ENCODE assay signal across 8 cellular contexts in genomic region chr13:35818577-35819165, GRCh38.
DNase-seq lines count a peak whose midpoint lies in the region; ATAC-seq and TF ChIP-seq lines count a peak whose summit lies in the region.

No MANE protein-coding gene starts in this region.

- no peak overlapping the region for H3K9ac ChIP-seq in OCI-LY3 (ENCODE audit: low read length)

- H3K4me2 ChIP-seq in OCI-LY3 (ENCODE audit: low read length) = no peak overlapping the region

- H3K4me3 Mint-ChIP-seq in HFFc6 = no peak overlapping the region
- no peak overlapping the region for H3K4me3 Mint-ChIP-seq in activated CD4-positive, alpha-beta T cell treated with anti-CD3 and anti-CD28 coated beads, Interleukin-2, amount 10 ng/mL, durations not matched to agents 7 days and 5 days

- no peak overlapping the region for H3K27ac ChIP-seq in OCI-LY3 (ENCODE audit: low read length)
- no peak overlapping the region for H3K27ac ChIP-seq in ovary

- TF ChIP-seq CTCF in HFFc6 (IDR thresholded peaks at IDR 0.05) (peak; percentile 94), OCI-LY3 (IDR thresholded peaks at IDR 0.05; ENCODE audit: low read depth, low read length) (peak; percentile 72), epithelial cell of proximal tubule (conservative IDR thresholded peaks at IDR 0.05; ENCODE audit: low read depth, low read length) (peak; percentile 71), ovary (IDR thresholded peaks at IDR 0.05) (peak; percentile 39 to 63 (median 42))

- H3K27me3 ChIP-seq in OCI-LY3 (ENCODE audit: low read depth, low read length) = peaks cover 9% of the 10 kb centered on the region; the same call in 1 of the 2 replicates
- no peaks in the 10 kb centered on the region for H3K27me3 ChIP-seq in ovary

- no peaks in the 10 kb centered on the region for H4K20me1 ChIP-seq in OCI-LY3 (ENCODE audit: insufficient read depth, low read length)

- ATAC-seq in HG02610 (IDR thresholded peaks at IDR 0.05; ENCODE audit: unreplicated experiment) = no peak

- TF ChIP-seq EP300 in ovary (IDR thresholded peaks at IDR 0.05) = no peak

- H3K27ac Mint-ChIP-seq in HFFc6 = no peak overlapping the region
- no peak overlapping the region for H3K27ac Mint-ChIP-seq in activated CD4-positive, alpha-beta T cell treated with anti-CD3 and anti-CD28 coated beads, Interleukin-2, amount 10 ng/mL, durations not matched to agents 7 days and 5 days

- no peaks in the 10 kb centered on the region for H3K36me3 Mint-ChIP-seq in HFFc6 (ENCODE audit: low read depth)
- H3K36me3 Mint-ChIP-seq in activated CD4-positive, alpha-beta T cell treated with anti-CD3 and anti-CD28 coated beads, Interleukin-2, amount 10 ng/mL, durations not matched to agents 7 days and 5 days (ENCODE audit: low read depth) = no peaks in the 10 kb centered on the region

- no peaks in the 10 kb centered on the region for H3K79me2 ChIP-seq in OCI-LY3 (ENCODE audit: low read length)

- intact Hi-C loops in ovary (cut with DNase I) = no loop called here

- POLR2A ChIA-PET in activated CD4-positive, alpha-beta T cell treated with anti-CD3 and anti-CD28 coated beads, Interleukin-2, amount 10 ng/mL, durations not matched to agents 7 days and 5 days (lab: Charles Lee) = no interaction called here

- H3K36me3 ChIP-seq in OCI-LY3 (replicated peaks; ENCODE audit: low read depth, low read length) (no peaks in the 10 kb centered on the region), ovary (no peaks in the 10 kb centered on the region)

- TF ChIP-seq POLR2A in ovary (IDR thresholded peaks at IDR 0.05) = no peak

- H3K27me3 Mint-ChIP-seq in HFFc6 (ENCODE audit: insufficient read depth) = no peaks in the 10 kb centered on the region; the same call in 1 of the 2 replicates
- H3K27me3 Mint-ChIP-seq in activated CD4-positive, alpha-beta T cell treated with anti-CD3 and anti-CD28 coated beads, Interleukin-2, amount 10 ng/mL, durations not matched to agents 7 days and 5 days = no peaks in the 10 kb centered on the region

- no peaks in the 10 kb centered on the region for H3K9me3 ChIP-seq in OCI-LY3 (ENCODE audit: insufficient read depth, low read length)
- H3K9me3 ChIP-seq in ovary = no peaks in the 10 kb centered on the region

- H3K4me3 ChIP-seq in OCI-LY3 (ENCODE audit: low read length) (no peak overlapping the region), epithelial cell of proximal tubule (ENCODE audit: low read depth, low read length) (no peak overlapping the region), ovary (no peak overlapping the region)

- WGBS in ovary, 3 donors = 69 to 71% (median 70%) methylated on average over 4 of the region's 4 CpGs

- H2AFZ ChIP-seq in OCI-LY3 (ENCODE audit: low read depth, low read length) = no peak overlapping the region

- no peaks in the 10 kb centered on the region for H3K4me1 Mint-ChIP-seq in HFFc6 (ENCODE audit: low read depth)
- H3K4me1 Mint-ChIP-seq in activated CD4-positive, alpha-beta T cell treated with anti-CD3 and anti-CD28 coated beads, Interleukin-2, amount 10 ng/mL, durations not matched to agents 7 days and 5 days = no peaks in the 10 kb centered on the region

- H3K9me3 Mint-ChIP-seq in HFFc6 = no peaks in the 10 kb centered on the region
- H3K9me3 Mint-ChIP-seq in activated CD4-positive, alpha-beta T cell treated with anti-CD3 and anti-CD28 coated beads, Interleukin-2, amount 10 ng/mL, durations not matched to agents 7 days and 5 days = no peaks in the 10 kb centered on the region

- H3K4me1 ChIP-seq in OCI-LY3 (ENCODE audit: low read length) (no peaks in the 10 kb centered on the region), ovary (ENCODE audit: insufficient read depth) (no peaks in the 10 kb centered on the region)

- DNase-seq in COR-L47 (lab: John Stamatoyannopoulos, UW) = peak; percentile 27
- DNase-seq in HFFc6 = peak; percentile 24
- DNase-seq in epithelial cell of proximal tubule (ENCODE audit: low read depth) = peak; percentile 7
- DNase-seq in ovary = no peak
- DNase-seq in activated CD4-positive, alpha-beta T cell treated with anti-CD3 and anti-CD28 coated beads, Interleukin-2, amount 10 ng/mL, durations not matched to agents 7 days and 5 days = no peak
- DNase-seq in NCI-H128 (lab: John Stamatoyannopoulos, UW; ENCODE audit: unreplicated experiment) = no peak

- CTCF ChIA-PET in activated CD4-positive, alpha-beta T cell treated with anti-CD3 and anti-CD28 coated beads, Interleukin-2, amount 10 ng/mL, durations not matched to agents 7 days and 5 days (lab: Charles Lee) = interaction anchor here (0.6 to 0.7 kb wide), 2 partner anchors 132 to 1914 kb away, joined by 3 to 4 read pairs; no protein-coding TSS in a partner anchor

Comparison
In these comparisons a context has a peak if more than half of its experiments do, and no peak if none do; other contexts are left out.
1. DNase-seq: peak in COR-L47 (single experiment), HFFc6 (single experiment) and epithelial cell of proximal tubule (single experiment); none in ovary (0 of 5), activated CD4-positive, alpha-beta T cell treated with anti-CD3 and anti-CD28 coated beads, Interleukin-2, amount 10 ng/mL, durations not matched to agents 7 days and 5 days (single experiment) and NCI-H128 (single experiment).
2. CTCF ChIP-seq: peak in every context shown above with its lines; median percentile 94 in HFFc6; 72 in OCI-LY3; 71 in epithelial cell of proximal tubule; 42 in ovary.